In the genomic region with DNA sequence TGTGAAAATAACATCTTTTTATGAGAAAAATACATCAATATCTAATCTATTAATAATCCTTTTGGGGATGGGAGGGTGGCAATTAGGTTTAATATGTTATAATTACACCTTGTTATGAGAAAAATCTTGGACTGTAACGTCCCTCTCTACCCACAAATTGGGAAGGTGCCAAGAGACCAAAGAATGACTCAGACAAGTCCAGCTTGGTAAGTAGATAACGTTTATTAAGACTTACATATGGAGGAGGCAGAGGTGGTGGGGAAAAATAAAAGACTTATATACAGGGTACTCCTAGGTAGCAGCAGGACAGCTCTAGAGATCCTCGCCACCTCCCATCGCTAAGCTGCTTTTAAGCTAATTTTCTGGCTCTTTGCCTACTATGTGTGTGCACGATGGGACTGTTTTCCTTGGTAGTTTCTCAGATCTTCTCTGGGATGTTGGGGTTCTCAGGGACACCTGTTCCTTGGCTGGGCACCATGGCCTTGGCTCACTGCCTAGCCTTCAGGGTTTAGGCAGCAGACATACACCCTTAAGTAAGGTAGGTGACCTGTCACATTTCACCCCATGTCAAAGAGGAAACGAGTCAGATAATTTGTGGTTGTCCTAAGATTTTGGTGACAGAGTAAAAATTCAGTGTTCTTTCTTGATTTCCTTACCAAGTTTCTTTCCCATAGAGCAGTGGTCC, we compare ENCODE assay signal across 13 cellular contexts. TPM values are rescaled to one million over a fixed set of nuclear protein-coding genes. Genes with fewer than 3 reads are reported as not detected.
DNase-seq lines count a peak whose midpoint lies in the region; ATAC-seq and TF ChIP-seq lines count a peak whose summit lies in the region.
"Had no signal": no experiment of that assay in that cellular context is flagged by ENCODE, and none has a peak within 500 bp of the region (broad histone marks: within the 10 kb centered on the region; RNA-seq: fewer than 3 reads in every experiment).

No MANE protein-coding gene starts in this region.

- H3K4me1 ChIP-seq in stomach (peaks cover 0 to 15% (median 8%) of the 10 kb centered on the region in 4 donors), tibial nerve (no peaks in the 10 kb centered on the region)

- in situ Hi-C loops in astrocyte of the cerebellum (cut with HindIII; ENCODE audit: low sequenced_read_pairs), result no loop called here

- TF ChIP-seq POLR2A in stomach (IDR thresholded peaks at IDR 0.05), result no peak
- no peak for TF ChIP-seq POLR2A in tibial nerve (IDR thresholded peaks at IDR 0.05)

- H3K27ac ChIP-seq in stomach (no peak overlapping the region), tibial nerve (no peak overlapping the region)
- H3K27ac ChIP-seq: thoracic aorta had no signal

- H3K27me3 ChIP-seq in stomach, result no peaks in the 10 kb centered on the region
- H3K27me3 ChIP-seq in tibial nerve, result no peaks in the 10 kb centered on the region

- DNase-seq in DMS 273 (lab: John Stamatoyannopoulos, UW; ENCODE audit: unreplicated experiment), result peak; percentile 78
- peak; percentile 89 for DNase-seq in M059J (ENCODE audit: low read depth)
- peak; percentile 61 for DNase-seq in astrocyte of the cerebellum (ENCODE audit: low read depth)
- DNase-seq in lung microvascular endothelial cell (ENCODE audit: low read depth in 2 of 2), result peak; percentile 31 to 88
- no peak for DNase-seq in stomach
- DNase-seq in HK-2 (ENCODE audit: unreplicated experiment), result no peak
- DNase-seq in tibial nerve (ENCODE audit: low spot score in 2 of 2), result no peak
- DNase-seq: central memory CD4-positive, alpha-beta T cell; left ventricle myocardium superior; NCI-H2081; T1000 had no signal

- TF ChIP-seq CTCF in astrocyte of the cerebellum (IDR thresholded peaks at IDR 0.05; ENCODE audit: low read depth, low read length, missing control alignments) (no peak), stomach (IDR thresholded peaks at IDR 0.05) (no peak), tibial nerve (IDR thresholded peaks at IDR 0.05) (no peak)

- H3K36me3 ChIP-seq in stomach (peaks cover 33 to 100% (median 99%) of the 10 kb centered on the region in 4 donors), tibial nerve (peaks cover 0 to 96% (median 15%) of the 10 kb centered on the region in 3 donors)

- ATAC-seq in GM18861 (IDR thresholded peaks at IDR 0.05; ENCODE audit: unreplicated experiment), result no peak
- ATAC-seq: left ventricle myocardium superior had no signal

- TF ChIP-seq EP300 in stomach (IDR thresholded peaks at IDR 0.05) (no peak), tibial nerve (IDR thresholded peaks at IDR 0.05) (no peak)

- intact Hi-C loops in stomach (cut with DNase I; ENCODE audit: low total_unique reads), result no loop called here

- H3K4me3 ChIP-seq in astrocyte of the cerebellum (ENCODE audit: low read depth, low read length), result no peak overlapping the region
- H3K4me3 ChIP-seq in stomach, result no peak overlapping the region
- H3K4me3 ChIP-seq in tibial nerve, result no peak overlapping the region
- H3K4me3 ChIP-seq: thoracic aorta had no signal

- 53 to 64% (median 61%) methylated on average over 6 of the region's 6 CpGs for WGBS in stomach, 5 donors
- 64 to 67% methylated on average over 6 of the region's 6 CpGs for WGBS in tibial nerve, 2 donors

- H3K9me3 ChIP-seq in stomach (no peaks in the 10 kb centered on the region), tibial nerve (no peaks in the 10 kb centered on the region)
- H3K9me3 ChIP-seq: thoracic aorta had no signal

RNA-seq across cellular contexts. Expression of gene RBL2, which starts 31.5 kb away (rescaled TPM):
- 7.9 and 15.7 TPM in 2 replicates for total RNA-seq in M059J (2014; rRNA removed; shearing (Covaris generic))
- total RNA-seq in lung microvascular endothelial cell (23.8 and 37.1 TPM in 2 replicates), stomach (100 to 1,000 TPM in 2 of 5 donors, 10 to 100 TPM in 3; 79.7 to 234 (median 95.3) TPM), tibial nerve (100 to 1,000 TPM in 3 of 4 donors, 10 to 100 TPM in 1; 98.1 to 139 (median 127) TPM)
- polyA plus RNA-seq in stomach, result 10 to 100 TPM; 23.0 to 40.3 (median 34.9) TPM

RNA-seq across cellular contexts. Expression of gene AKTIP, which starts 37.3 kb away (rescaled TPM):
- total RNA-seq in M059J (2014; rRNA removed; shearing (Covaris generic)), result 22.4 and 35.6 TPM in 2 replicates
- total RNA-seq in lung microvascular endothelial cell (17.2 and 24.6 TPM in 2 replicates), stomach (10 to 100 TPM; 15.2 to 34.9 (median 22.7) TPM), tibial nerve (10 to 100 TPM; 33.3 to 48.5 (median 39.8) TPM)
- 10 to 100 TPM; 12.5 to 16.3 (median 13.8) TPM for polyA plus RNA-seq in stomach

Comparison
In these comparisons a context has a peak if more than half of its experiments do, and no peak if none do; other contexts are left out.
1. DNase-seq: peak in DMS 273 (single experiment), M059J (single experiment), astrocyte of the cerebellum (single experiment) and lung microvascular endothelial cell (2 of 2); none in stomach (single experiment), HK-2 (single experiment) and tibial nerve (0 of 2).